In the genomic region with DNA sequence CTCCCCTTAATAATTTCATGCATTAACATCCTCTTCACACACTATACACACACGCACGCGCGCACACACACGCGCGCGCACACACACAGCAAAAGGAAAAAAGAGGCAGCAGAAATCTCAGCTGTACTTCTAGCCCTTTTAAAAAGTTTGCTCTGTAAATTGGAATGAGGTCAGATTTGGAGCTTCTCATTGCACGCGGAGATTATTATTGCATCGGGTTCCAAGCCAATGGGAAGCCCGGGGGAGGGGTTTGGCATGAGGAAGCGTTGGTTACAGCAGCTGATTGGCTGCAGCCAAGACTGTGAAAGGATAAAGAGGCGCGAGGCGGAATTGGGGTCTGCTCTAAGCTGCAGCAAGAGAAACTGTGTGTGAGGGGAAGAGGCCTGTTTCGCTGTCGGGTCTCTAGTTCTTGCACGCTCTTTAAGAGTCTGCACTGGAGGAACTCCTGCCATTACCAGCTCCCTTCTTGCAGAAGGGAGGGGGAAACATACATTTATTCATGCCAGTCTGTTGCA, we compare ENCODE assay signal across 8 cellular contexts. TPM values are rescaled to one million over a fixed set of nuclear protein-coding genes. Genes with fewer than 3 reads are reported as not detected.
A peak's percentile ranks its signal among the peaks of the same experiment; 100 is the strongest.
DNase-seq lines count a peak whose midpoint lies in the region; ATAC-seq and TF ChIP-seq lines count a peak whose summit lies in the region.

A gene (plus strand): TSS at position 340 of the 515 bp plus-strand sequence. CDS start 784 bp downstream, outside the sequence.

- in situ Hi-C loops in T47D (cut with HindIII; ENCODE audit: low pct_unique_long_range_greater_than_20kb, low sequenced_read_pairs) = no loop called here

- peaks cover 3% of the 10 kb centered on the region; the same call in 1 of the 2 replicates for H3K9me3 ChIP-seq in AG04450 (ENCODE audit: control insufficient read depth, insufficient read depth, low read length)

- no peaks in the 10 kb centered on the region for H3K27me3 ChIP-seq in AG04450 (ENCODE audit: control insufficient read depth, insufficient read depth, low read length)

- ATAC-seq in GM18858 (IDR thresholded peaks at IDR 0.05; ENCODE audit: unreplicated experiment) = peak; percentile 70
- peak; percentile 62 for ATAC-seq in HG03039 (IDR thresholded peaks at IDR 0.05; ENCODE audit: unreplicated experiment)

- DNase-seq in AG04450 (ENCODE audit: low read depth, low spot score) (peak; percentile 98), NCI-H187 treated with DMSO at 0.1 percent for 48 hours (lab: John Stamatoyannopoulos, UW) (peak; percentile 94), T-helper 2 cell (peak in 4 of 5 experiments; percentile 13 to 90 (median 47)), T47D (ENCODE audit: low read depth in 1 of 2, low spot score in 1 of 2) (peak; percentile 96 to 97), iPS DF 4.7 (ENCODE audit: extremely low read depth, low spot score) (peak; percentile 96), renal cortical epithelial cell (ENCODE audit: low read depth) (peak; percentile 95)

- peak within 1 kb of the TSS; percentile 85 for H3K27ac ChIP-seq in AG04450 (ENCODE audit: low read depth, low read length)

- CTCF ChIA-PET in AG04450 (lab: Charles Lee) = interaction anchor here (0.6 to 1.7 kb wide), 7 partner anchors 519 to 1867 kb away, joined by 3 to 12 read pairs (median 4); no protein-coding TSS in a partner anchor

- peak within 1 kb of the TSS; percentile 95 for H3K4me3 ChIP-seq in AG04450 (ENCODE audit: low read depth, low read length)

- no peak for TF ChIP-seq CTCF in AG04450 (IDR thresholded peaks at IDR 0.05; ENCODE audit: low read depth, low read length)

- POLR2A ChIA-PET in AG04450 (lab: Yijun Ruan, JAX) = interaction anchor here (0.5 to 2.7 kb wide), 39 partner anchors 71 to 1905 kb away, joined by 3 to 61 read pairs (median 3); no protein-coding TSS in a partner anchor

RNA-seq across cellular contexts. Expression of the gene that starts here (rescaled TPM):
- 29.1 and 33.5 TPM in 2 replicates for polyA plus RNA-seq in AG04450 (2011; rRNA removed)
- 23.2 and 31.6 TPM in 2 replicates for polyA minus RNA-seq in AG04450 (2011; rRNA and poly(A)+ RNA removed)
- 103 and 113 TPM in 2 replicates for total RNA-seq in renal cortical epithelial cell

Comparison
In these comparisons a context has a peak if more than half of its experiments do, and no peak if none do; other contexts are left out.
1. Peak in every context shown above with its lines: DNase-seq, ATAC-seq, H3K4me3 ChIP-seq and H3K27ac ChIP-seq.
2. DNase-seq: peak in every context shown above with its lines; median percentile 98 in AG04450; 96 in T47D; 96 in iPS DF 4.7; 95 in renal cortical epithelial cell; 94 in NCI-H187 treated with DMSO at 0.1 percent for 48 hours; 47 in T-helper 2 cell.